7 cellular contexts compared by ENCODE assay signal in the genomic region with DNA sequence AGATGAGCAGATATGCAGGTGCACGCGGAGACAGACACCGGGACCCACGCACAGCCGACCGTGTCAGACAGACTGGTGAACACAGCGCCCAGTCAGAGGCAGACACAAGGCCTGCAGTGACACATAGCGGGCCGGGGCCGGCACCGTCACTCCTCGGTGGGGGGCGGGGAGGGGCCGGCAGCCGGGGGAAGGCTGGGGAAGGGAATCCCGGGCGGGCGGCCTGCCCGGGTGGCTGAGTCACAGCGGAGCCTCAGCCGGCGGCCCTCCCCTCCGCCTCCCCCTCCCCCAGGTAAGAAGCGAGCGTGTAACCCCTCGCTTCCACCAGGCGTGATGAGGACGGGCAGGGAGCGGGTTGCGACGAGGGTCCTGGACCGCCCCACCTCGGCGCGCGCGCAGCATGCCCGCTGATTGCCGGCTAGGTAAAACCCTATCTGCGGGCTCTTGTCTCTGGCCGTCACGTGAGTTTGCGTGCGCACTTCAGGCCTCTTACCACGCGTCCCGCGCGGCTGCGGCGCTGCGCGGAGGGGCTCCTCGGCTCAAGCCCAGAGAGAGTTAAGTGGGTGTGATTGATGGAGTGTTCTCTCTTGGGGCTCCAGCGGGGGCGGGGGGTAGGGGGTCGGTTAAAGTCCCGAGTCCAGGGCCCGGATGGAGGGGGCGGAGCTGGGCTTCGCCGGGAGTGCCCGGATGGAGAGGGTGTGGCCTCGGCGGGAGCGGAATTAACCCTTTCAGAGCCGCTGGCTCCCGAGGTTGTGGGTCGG. TPM values are rescaled to one million over a fixed set of nuclear protein-coding genes. Genes with fewer than 3 reads are reported as not detected.
DNase-seq lines count a peak whose midpoint lies in the region; ATAC-seq and TF ChIP-seq lines count a peak whose summit lies in the region.

No MANE protein-coding gene starts in this region.

- TF ChIP-seq CTCF in lower lobe of right lung (IDR thresholded peaks at IDR 0.05) = peak; percentile 19

- H3K27me3 Mint-ChIP-seq in activated CD4-positive, alpha-beta memory T cell treated with anti-CD3 and anti-CD28 coated beads for 36 hours = no peaks in the 10 kb centered on the region

- H3K9me3 ChIP-seq in duodenal mucosa (ENCODE audit: control insufficient read depth in 1 of 2, low read length in 2 of 2) (no peaks in the 10 kb centered on the region), lower lobe of right lung (no peaks in the 10 kb centered on the region)

- peaks cover 10 to 15% of the 10 kb centered on the region in 2 donors for H3K36me3 ChIP-seq in duodenal mucosa (ENCODE audit: control insufficient read depth in 1 of 2, insufficient read depth in 2 of 2, low read length in 2 of 2)
- H3K36me3 ChIP-seq in lower lobe of right lung = peaks cover 27% of the 10 kb centered on the region

- DNase-seq in NCI-H748 (lab: John Stamatoyannopoulos, UW; ENCODE audit: unreplicated experiment) (peak; percentile 92), lower lobe of right lung (peak; percentile 91)
- peak; percentile 95 for DNase-seq in activated CD4-positive, alpha-beta memory T cell treated with anti-CD3 and anti-CD28 coated beads for 36 hours
- DNase-seq in stimulated activated CD4-positive, alpha-beta T cell treated with anti-CD3 and anti-CD28 coated beads, TNF-alpha, amount 100 ng/mL, for 24 hours (ENCODE audit: low read depth in 3 of 3) = peak; percentile 84 to 92 (median 88)

- H3K27me3 ChIP-seq in duodenal mucosa (ENCODE audit: control insufficient read depth in 1 of 2, insufficient read depth in 2 of 2, low read length in 2 of 2) = no peaks in the 10 kb centered on the region
- H3K27me3 ChIP-seq in lower lobe of right lung (ENCODE audit: low read depth) = no peaks in the 10 kb centered on the region

- POLR2A ChIA-PET in activated CD4-positive, alpha-beta memory T cell treated with anti-CD3 and anti-CD28 coated beads for 36 hours (lab: Charles Lee) = interaction anchor here (0.7 to 2.1 kb wide), 10 partner anchors 8 to 405 kb away, joined by 3 to 11 read pairs (median 4); partner anchors contain the start of genes CYB5D1, KDM6B, NAA38 and TP53

- intact Hi-C loops in activated CD4-positive, alpha-beta memory T cell treated with anti-CD3 and anti-CD28 coated beads for 36 hours (cut with micrococcal nuclease) = loop anchor here (1.0 to 5.0 kb wide), 8 partner anchors 10 to 600 kb away; partner anchors contain the start of genes CTC1, EIF5A, GABARAP and HES7
- intact Hi-C loops in lower lobe of right lung (cut with DNase I) = no loop called here

- H3K4me1 ChIP-seq in duodenal mucosa (ENCODE audit: control insufficient read depth in 1 of 2, insufficient read depth in 2 of 2, low read length in 2 of 2) (peaks cover 52 to 57% of the 10 kb centered on the region in 2 donors), lower lobe of right lung (peaks cover 54% of the 10 kb centered on the region)

- H3K36me3 Mint-ChIP-seq in activated CD4-positive, alpha-beta memory T cell treated with anti-CD3 and anti-CD28 coated beads for 36 hours = peaks cover 11% of the 10 kb centered on the region

- peak overlapping the region; percentile 85 for H3K4me3 Mint-ChIP-seq in activated CD4-positive, alpha-beta memory T cell treated with anti-CD3 and anti-CD28 coated beads for 36 hours

- peaks cover 58% of the 10 kb centered on the region for H3K4me1 Mint-ChIP-seq in activated CD4-positive, alpha-beta memory T cell treated with anti-CD3 and anti-CD28 coated beads for 36 hours (ENCODE audit: low read depth)

- H3K27ac ChIP-seq in duodenal mucosa (ENCODE audit: low read depth, low read length) (peak overlapping the region; percentile 98), lower lobe of right lung (peak overlapping the region; percentile 99)

- peak overlapping the region; percentile 69 to 86 for H3K4me3 ChIP-seq in duodenal mucosa (ENCODE audit: low read depth in 1 of 2, low read length in 2 of 2)
- H3K4me3 ChIP-seq in lower lobe of right lung = peak overlapping the region; percentile 79

- ATAC-seq in GM18502 (IDR thresholded peaks at IDR 0.05; ENCODE audit: poor library complexity, unreplicated experiment) (peak; percentile 15), HG03342 (IDR thresholded peaks at IDR 0.05; ENCODE audit: unreplicated experiment) (peak; percentile 24), lower lobe of right lung (peak; percentile 72 to 79)

- H3K9ac ChIP-seq in duodenal mucosa (ENCODE audit: low read depth in 1 of 2, low read length in 2 of 2) = peak overlapping the region; percentile 93 to 99

- H3K27ac Mint-ChIP-seq in activated CD4-positive, alpha-beta memory T cell treated with anti-CD3 and anti-CD28 coated beads for 36 hours = peak overlapping the region; percentile 95

- H3K9me3 Mint-ChIP-seq in activated CD4-positive, alpha-beta memory T cell treated with anti-CD3 and anti-CD28 coated beads for 36 hours = no peaks in the 10 kb centered on the region

- CTCF ChIA-PET in activated CD4-positive, alpha-beta memory T cell treated with anti-CD3 and anti-CD28 coated beads for 36 hours (lab: Charles Lee) = interaction anchor here (1.0 to 5.4 kb wide), 5 partner anchors 7 to 155 kb away, joined by 4 to 70 read pairs (median 7); partner anchors contain the start of genes CYB5D1, KDM6B, NAA38 and TP53

RNA-seq across cellular contexts. Expression of gene KDM6B, which starts 7.8 kb away (rescaled TPM):
- 10 to 100 TPM; 44.1 to 49.6 TPM for total RNA-seq in activated CD4-positive, alpha-beta memory T cell treated with anti-CD3 and anti-CD28 coated beads for 36 hours
- total RNA-seq in lower lobe of right lung = 46.1 TPM

RNA-seq across cellular contexts. Expression of gene TMEM88, which starts 13.1 kb away (rescaled TPM):
- 1 to 10 TPM; 2.2 to 2.4 TPM for total RNA-seq in activated CD4-positive, alpha-beta memory T cell treated with anti-CD3 and anti-CD28 coated beads for 36 hours
- 12.0 TPM for total RNA-seq in lower lobe of right lung

RNA-seq across cellular contexts. Expression of gene NAA38, which starts 15.6 kb away (rescaled TPM):
- total RNA-seq in activated CD4-positive, alpha-beta memory T cell treated with anti-CD3 and anti-CD28 coated beads for 36 hours = 10 to 100 TPM; 68.2 to 74.7 TPM
- total RNA-seq in lower lobe of right lung = 61.5 TPM

RNA-seq across cellular contexts. Expression of gene CYB5D1, which starts 16.0 kb away (rescaled TPM):
- 1 to 10 TPM; 6.0 to 6.9 TPM for total RNA-seq in activated CD4-positive, alpha-beta memory T cell treated with anti-CD3 and anti-CD28 coated beads for 36 hours
- 12.6 TPM for total RNA-seq in lower lobe of right lung

RNA-seq across cellular contexts. Expression of gene CHD3, which starts 46.8 kb away (rescaled TPM):
- 100 to 1,000 TPM; 120 to 133 TPM for total RNA-seq in activated CD4-positive, alpha-beta memory T cell treated with anti-CD3 and anti-CD28 coated beads for 36 hours
- total RNA-seq in lower lobe of right lung = 77.9 TPM

Comparison
In these comparisons a context has a peak if more than half of its experiments do, and no peak if none do; other contexts are left out.
1. Peak in every context shown above with its lines: DNase-seq, ATAC-seq, H3K4me3 ChIP-seq and H3K27ac ChIP-seq.
2. ATAC-seq: peak in every context shown above with its lines; median percentile 76 in lower lobe of right lung; 24 in HG03342; 15 in GM18502.